Comparison of ENCODE assay signal across 1 cellular context in the genomic region with DNA sequence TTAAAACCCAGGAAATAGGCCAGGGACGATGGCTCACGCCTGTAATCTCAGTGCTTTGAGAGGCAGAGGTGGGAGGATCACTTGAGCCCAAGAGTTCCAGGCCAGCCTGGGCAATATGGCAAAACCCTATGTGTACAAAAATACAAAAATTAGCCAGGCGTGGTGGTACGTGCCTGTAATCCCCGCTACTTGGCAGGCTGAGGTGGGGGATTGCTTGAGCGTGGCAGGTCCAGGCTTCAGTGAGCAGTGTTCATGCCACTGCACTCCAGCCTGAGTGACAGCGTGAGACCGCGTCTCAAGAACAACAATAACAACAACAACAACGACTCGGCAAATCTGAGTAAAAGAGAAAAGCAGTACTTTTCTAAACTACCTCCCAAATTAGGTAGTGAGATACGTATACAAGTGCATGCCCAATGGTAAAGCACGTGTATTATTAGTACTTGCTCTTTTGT.
TF ChIP-seq lines count a peak whose summit lies in the region.

No MANE protein-coding gene starts in this region.

TF ChIP-seq in IMR-90, 13 proteins besides CTCF, POLR2A, EP300 and RAD21:
- TF ChIP-seq MXI1 (IDR thresholded peaks at IDR 0.05; ENCODE audit: borderline replicate concordance, low read depth, low read length) (no peak), BHLHE40 (IDR thresholded peaks at IDR 0.05; ENCODE audit: low read depth, low read length) (no peak), RFX5 (IDR thresholded peaks at IDR 0.05; ENCODE audit: low read depth, low read length) (no peak), CHD1 (IDR thresholded peaks at IDR 0.05; ENCODE audit: low read depth, low read length) (no peak), MAZ (IDR thresholded peaks at IDR 0.05; ENCODE audit: borderline replicate concordance, low read depth, low read length) (no peak), MAFK (IDR thresholded peaks at IDR 0.05; ENCODE audit: low read depth, low read length) (no peak), CEBPB (IDR thresholded peaks at IDR 0.05; ENCODE audit: low read depth, low read length) (no peak), FOS (IDR thresholded peaks at IDR 0.05; ENCODE audit: low read depth, low read length) (no peak), SMC3 (IDR thresholded peaks at IDR 0.05; ENCODE audit: low read depth, low read length) (no peak), RCOR1 (IDR thresholded peaks at IDR 0.05; ENCODE audit: insufficient replicate concordance, low read length) (no peak), NFE2L2 (IDR thresholded peaks at IDR 0.05; ENCODE audit: low read depth, low read length) (no peak)
- TF ChIP-seq, protein P1, sequence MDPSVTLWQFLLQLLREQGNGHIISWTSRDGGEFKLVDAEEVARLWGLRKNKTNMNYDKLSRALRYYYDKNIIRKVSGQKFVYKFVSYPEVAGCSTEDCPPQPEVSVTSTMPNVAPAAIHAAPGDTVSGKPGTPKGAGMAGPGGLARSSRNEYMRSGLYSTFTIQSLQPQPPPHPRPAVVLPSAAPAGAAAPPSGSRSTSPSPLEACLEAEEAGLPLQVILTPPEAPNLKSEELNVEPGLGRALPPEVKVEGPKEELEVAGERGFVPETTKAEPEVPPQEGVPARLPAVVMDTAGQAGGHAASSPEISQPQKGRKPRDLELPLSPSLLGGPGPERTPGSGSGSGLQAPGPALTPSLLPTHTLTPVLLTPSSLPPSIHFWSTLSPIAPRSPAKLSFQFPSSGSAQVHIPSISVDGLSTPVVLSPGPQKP (IDR thresholded peaks at IDR 0.05; ENCODE audit: borderline replicate concordance, low read depth, low read length): no peak
- TF ChIP-seq, protein P2, sequence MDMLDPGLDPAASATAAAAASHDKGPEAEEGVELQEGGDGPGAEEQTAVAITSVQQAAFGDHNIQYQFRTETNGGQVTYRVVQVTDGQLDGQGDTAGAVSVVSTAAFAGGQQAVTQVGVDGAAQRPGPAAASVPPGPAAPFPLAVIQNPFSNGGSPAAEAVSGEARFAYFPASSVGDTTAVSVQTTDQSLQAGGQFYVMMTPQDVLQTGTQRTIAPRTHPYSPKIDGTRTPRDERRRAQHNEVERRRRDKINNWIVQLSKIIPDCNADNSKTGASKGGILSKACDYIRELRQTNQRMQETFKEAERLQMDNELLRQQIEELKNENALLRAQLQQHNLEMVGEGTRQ (IDR thresholded peaks at IDR 0.05; ENCODE audit: low read depth, low read length): no peak
